Comparison of ENCODE assay signal across 8 cellular contexts in the genomic region with DNA sequence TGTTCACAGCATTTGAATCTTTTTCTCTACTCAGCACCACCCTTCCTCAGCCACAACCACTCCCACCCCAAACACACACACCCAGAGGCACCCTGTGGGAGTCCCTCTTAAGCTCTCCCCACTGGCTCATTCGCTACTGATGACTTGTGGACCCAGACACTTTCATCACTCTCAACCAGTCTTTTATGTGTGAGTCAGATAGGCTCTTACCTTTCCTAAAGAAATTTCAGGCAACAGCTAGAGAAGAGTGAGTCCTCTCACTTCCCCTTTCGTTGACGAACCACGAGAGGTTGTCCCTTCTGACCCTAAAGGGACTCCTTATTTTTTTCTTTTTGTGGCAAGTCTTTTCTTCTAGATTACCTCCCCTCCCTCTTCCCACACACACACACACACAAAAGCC. TPM values are rescaled to one million over a fixed set of nuclear protein-coding genes. Genes with fewer than 3 reads are reported as not detected.
DNase-seq lines count a peak whose midpoint lies in the region; ATAC-seq and TF ChIP-seq lines count a peak whose summit lies in the region.

No MANE protein-coding gene starts in this region.

- no peaks in the 10 kb centered on the region for H3K36me3 Mint-ChIP-seq in stimulated activated memory B cell treated with anti-CD40 and anti-IgM and Interleukin-4, amounts not matched to agents 10 μg/mL and 1 μg/mL and 100 μg/mL, for 72 hours

- peaks cover 48% of the 10 kb centered on the region for H3K4me1 Mint-ChIP-seq in stimulated activated memory B cell treated with anti-CD40 and anti-IgM and Interleukin-4, amounts not matched to agents 10 μg/mL and 1 μg/mL and 100 μg/mL, for 72 hours

- H2AFZ ChIP-seq in hepatocyte, result no peak overlapping the region

- H3K4me3 ChIP-seq in heart left ventricle, result no peak overlapping the region
- H3K4me3 ChIP-seq in hepatocyte, result no peak overlapping the region
- no peak overlapping the region for H3K4me3 ChIP-seq in H7 (ENCODE audit: insufficient read depth, low read depth, low read length)

- no peaks in the 10 kb centered on the region for H3K79me2 ChIP-seq in hepatocyte

- H3K4me3 Mint-ChIP-seq in stimulated activated memory B cell treated with anti-CD40 and anti-IgM and Interleukin-4, amounts not matched to agents 10 μg/mL and 1 μg/mL and 100 μg/mL, for 72 hours, result peak overlapping the region; percentile 8

- ATAC-seq in heart left ventricle (peak in 3 of 4 donors; percentile 25 to 40 (median 32)), HG03354 (IDR thresholded peaks at IDR 0.05; ENCODE audit: poor library complexity, severe bottlenecking, unreplicated experiment) (peak; percentile 92)
- ATAC-seq in stimulated activated memory B cell treated with anti-CD40 and anti-IgM and Interleukin-4, amounts not matched to agents 10 μg/mL and 1 μg/mL and 100 μg/mL, for 72 hours, result peak; percentile 98

- H3K27ac Mint-ChIP-seq in stimulated activated memory B cell treated with anti-CD40 and anti-IgM and Interleukin-4, amounts not matched to agents 10 μg/mL and 1 μg/mL and 100 μg/mL, for 72 hours, result peak overlapping the region; percentile 8

- intact Hi-C loops in heart left ventricle (cut with DNase I) (loop anchor here in 5 of 10 donors (5.0 kb wide), 2 partner anchors 55 to 75 kb away; no protein-coding TSS in a partner anchor), cardiac septum (cut with DNase I) (no loop called here)

- no peaks in the 10 kb centered on the region for H4K20me1 ChIP-seq in hepatocyte (ENCODE audit: insufficient read depth, poor library complexity, severe bottlenecking)

- peak overlapping the region; percentile 42 for H3K4me2 ChIP-seq in hepatocyte

- WGBS in heart left ventricle, 4 donors, result 55 to 67% (median 65%) methylated on average over 4 of the region's 4 CpGs
- WGBS in hepatocyte (ENCODE audit: low lambda C conversion rate, missing lambda C conversion rate), result 86% methylated on average over 4 of the region's 4 CpGs

- H3K4me1 ChIP-seq in heart left ventricle (peaks cover 11 to 77% (median 63%) of the 10 kb centered on the region in 12 donors), hepatocyte (ENCODE audit: insufficient read depth) (peaks cover 23% of the 10 kb centered on the region)

- no peaks in the 10 kb centered on the region for H3K9me2 ChIP-seq in hepatocyte (replicated peaks; ENCODE audit: insufficient read depth)

- H3K27me3 ChIP-seq in heart left ventricle (no peaks in the 10 kb centered on the region), hepatocyte (no peaks in the 10 kb centered on the region), H7 (ENCODE audit: control insufficient read depth, insufficient read depth, low read length) (no peaks in the 10 kb centered on the region)

- H3K27me3 Mint-ChIP-seq in stimulated activated memory B cell treated with anti-CD40 and anti-IgM and Interleukin-4, amounts not matched to agents 10 μg/mL and 1 μg/mL and 100 μg/mL, for 72 hours, result no peaks in the 10 kb centered on the region

- no peak for TF ChIP-seq POLR2A in heart left ventricle (IDR thresholded peaks at IDR 0.05)

- TF ChIP-seq CTCF in heart left ventricle (IDR thresholded peaks at IDR 0.05), result no peak
- no peak for TF ChIP-seq CTCF in hepatocyte (IDR thresholded peaks at IDR 0.05; ENCODE audit: poor library complexity)

- H3K27ac ChIP-seq in heart left ventricle, result peak overlapping the region in 10 of 12 donors; percentile 6 to 76 (median 47)
- peak overlapping the region; percentile 61 for H3K27ac ChIP-seq in hepatocyte

- H3K36me3 ChIP-seq in heart left ventricle (no peaks in the 10 kb centered on the region), hepatocyte (replicated peaks; ENCODE audit: insufficient read depth, low read depth) (no peaks in the 10 kb centered on the region), H7 (replicated peaks; ENCODE audit: control insufficient read depth, insufficient read depth, low read length) (no peaks in the 10 kb centered on the region)

- no peaks in the 10 kb centered on the region for H3K9me3 Mint-ChIP-seq in stimulated activated memory B cell treated with anti-CD40 and anti-IgM and Interleukin-4, amounts not matched to agents 10 μg/mL and 1 μg/mL and 100 μg/mL, for 72 hours

- no peaks in the 10 kb centered on the region for H3K9me3 ChIP-seq in heart left ventricle
- no peaks in the 10 kb centered on the region for H3K9me3 ChIP-seq in hepatocyte (ENCODE audit: low read depth)

- DNase-seq in heart left ventricle, result no peak
- no peak for DNase-seq in cardiac septum (ENCODE audit: low spot score)
- peak; percentile 27 for DNase-seq in activated CD4-positive, alpha-beta T cell treated with anti-CD3 and anti-CD28 coated beads, Interleukin-2, amount 50 U/mL, for 1 hour
- DNase-seq in hepatocyte (ENCODE audit: low spot score), result no peak
- no peak for DNase-seq in ureter (ENCODE audit: low spot score)
- DNase-seq in H7, result no peak

RNA-seq across cellular contexts. Expression of a gene that starts 58.1 kb away (rescaled TPM):
- total RNA-seq in heart left ventricle, result 10 to 100 TPM; 29.8 to 79.1 (median 37.8) TPM
- polyA plus RNA-seq in heart left ventricle, result 10 to 100 TPM; 10.4 to 28.6 TPM
- total RNA-seq in cardiac septum, result 35.7 TPM
- 6.4 and 7.3 TPM in 2 replicates for total RNA-seq in hepatocyte
- 2.9 and 3.2 TPM in 2 replicates for polyA plus RNA-seq in hepatocyte
- 25.4 TPM for total RNA-seq in ureter
- total RNA-seq in H7 (2014; rRNA removed; shearing (Covaris generic)), result 4.2 and 6.6 TPM in 2 replicates

Comparison
In these comparisons a context has a peak if more than half of its experiments do, and no peak if none do; other contexts are left out.
1. ATAC-seq: peak in every context shown above with its lines; median percentile 98 in stimulated activated memory B cell treated with anti-CD40 and anti-IgM and Interleukin-4, amounts not matched to agents 10 μg/mL and 1 μg/mL and 100 μg/mL, for 72 hours; 92 in HG03354; 32 in heart left ventricle.